In the genomic region with DNA sequence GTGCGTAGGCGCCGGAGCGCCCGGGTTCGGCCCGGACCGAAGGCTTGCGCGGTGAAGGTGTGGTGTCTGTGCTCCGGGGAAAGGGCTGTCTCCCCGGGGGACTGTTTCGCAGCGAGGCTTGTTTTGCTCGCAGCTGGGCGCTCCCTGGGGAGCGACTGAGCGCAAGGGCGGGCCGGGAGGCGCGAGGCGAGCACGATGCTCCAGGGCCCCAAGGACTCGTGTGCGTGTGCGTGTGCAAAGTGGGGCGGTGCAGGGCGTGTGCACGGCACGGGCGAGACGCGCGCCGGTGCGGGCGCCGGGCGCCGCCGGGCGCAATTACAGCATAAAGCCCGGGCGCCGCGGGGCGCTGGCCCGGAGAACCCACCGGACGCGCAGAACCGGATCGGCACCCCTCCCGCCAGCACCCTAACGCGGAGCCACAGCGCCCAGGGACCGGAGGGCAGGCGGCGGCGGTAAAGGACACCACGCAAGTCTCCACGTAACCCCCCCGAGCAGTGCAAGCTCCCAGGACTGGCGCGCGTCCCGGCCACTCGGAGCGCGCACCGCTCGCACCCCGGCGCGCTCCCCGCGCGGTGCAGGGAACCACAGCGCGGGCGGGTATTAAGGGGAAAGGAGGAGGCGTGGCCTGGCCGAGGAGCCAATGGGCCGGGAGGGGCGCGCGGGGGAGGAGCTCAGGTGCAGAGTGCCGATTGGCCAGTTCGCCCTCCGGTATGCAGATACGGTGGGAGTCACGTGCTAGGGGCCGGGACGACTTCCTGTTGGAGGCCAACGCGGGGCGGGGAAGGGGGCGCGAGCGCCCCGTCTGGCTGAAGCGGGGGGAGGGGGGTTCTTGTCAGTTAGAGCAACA, we compare ENCODE assay signal across 8 cellular contexts. TPM values are rescaled to one million over a fixed set of nuclear protein-coding genes. Genes with fewer than 3 reads are reported as not detected.
A peak's percentile ranks its signal among the peaks of the same experiment; 100 is the strongest.
DNase-seq lines count a peak whose midpoint lies in the region; ATAC-seq and TF ChIP-seq lines count a peak whose summit lies in the region.

A gene with protein sequence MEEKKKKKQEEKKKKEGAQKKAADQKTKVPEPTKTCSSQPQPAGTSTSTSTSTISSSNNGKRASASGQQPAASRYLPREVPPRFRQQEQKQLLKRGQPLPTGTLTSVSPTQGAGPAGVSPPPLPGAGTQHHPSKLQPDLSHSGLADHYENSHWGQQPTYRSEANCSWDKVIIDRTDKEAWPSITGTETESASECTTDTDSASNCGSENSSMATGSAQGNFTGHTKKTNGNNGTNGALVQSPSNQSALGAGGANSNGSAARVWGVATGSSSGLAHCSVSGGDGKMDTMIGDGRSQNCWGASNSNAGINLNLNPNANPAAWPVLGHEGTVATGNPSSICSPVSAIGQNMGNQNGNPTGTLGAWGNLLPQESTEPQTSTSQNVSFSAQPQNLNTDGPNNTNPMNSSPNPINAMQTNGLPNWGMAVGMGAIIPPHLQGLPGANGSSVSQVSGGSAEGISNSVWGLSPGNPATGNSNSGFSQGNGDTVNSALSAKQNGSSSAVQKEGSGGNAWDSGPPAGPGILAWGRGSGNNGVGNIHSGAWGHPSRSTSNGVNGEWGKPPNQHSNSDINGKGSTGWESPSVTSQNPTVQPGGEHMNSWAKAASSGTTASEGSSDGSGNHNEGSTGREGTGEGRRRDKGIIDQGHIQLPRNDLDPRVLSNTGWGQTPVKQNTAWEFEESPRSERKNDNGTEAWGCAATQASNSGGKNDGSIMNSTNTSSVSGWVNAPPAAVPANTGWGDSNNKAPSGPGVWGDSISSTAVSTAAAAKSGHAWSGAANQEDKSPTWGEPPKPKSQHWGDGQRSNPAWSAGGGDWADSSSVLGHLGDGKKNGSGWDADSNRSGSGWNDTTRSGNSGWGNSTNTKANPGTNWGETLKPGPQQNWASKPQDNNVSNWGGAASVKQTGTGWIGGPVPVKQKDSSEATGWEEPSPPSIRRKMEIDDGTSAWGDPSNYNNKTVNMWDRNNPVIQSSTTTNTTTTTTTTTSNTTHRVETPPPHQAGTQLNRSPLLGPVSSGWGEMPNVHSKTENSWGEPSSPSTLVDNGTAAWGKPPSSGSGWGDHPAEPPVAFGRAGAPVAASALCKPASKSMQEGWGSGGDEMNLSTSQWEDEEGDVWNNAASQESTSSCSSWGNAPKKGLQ (N-terminal part only) (plus strand): TSS at position 835 of the 847 bp plus-strand sequence. CDS start 45,504 bp downstream, outside the sequence.

- H3K36me3 ChIP-seq in right atrium auricular region (no peaks in the 10 kb centered on the region), psoas muscle (ENCODE audit: insufficient read depth in 1 of 2, low read depth in 1 of 2) (no peaks in the 10 kb centered on the region), urinary bladder (ENCODE audit: insufficient read depth) (no peaks in the 10 kb centered on the region)

- peaks cover 32% of the 10 kb centered on the region for H3K4me1 Mint-ChIP-seq in T-helper 2 cell treated with Interferon-gamma antibody and Interleukin-4, amounts not matched to agents 5 μg/mL and 100 μg/mL, for 36 hours (ENCODE audit: low read depth)

- TF ChIP-seq CTCF in GM13976 (IDR thresholded peaks at IDR 0.05; ENCODE audit: borderline replicate concordance, control extremely low read depth, extremely low read depth, insufficient read depth, missing control alignments) (no peak), right atrium auricular region (IDR thresholded peaks at IDR 0.05) (no peak), psoas muscle (IDR thresholded peaks at IDR 0.05) (peak; percentile 17)

- peaks cover 40% of the 10 kb centered on the region for H3K27me3 Mint-ChIP-seq in T-helper 2 cell treated with Interferon-gamma antibody and Interleukin-4, amounts not matched to agents 5 μg/mL and 100 μg/mL, for 36 hours (ENCODE audit: low read depth)

- peak within 1 kb of the TSS; percentile 84 for H3K27ac Mint-ChIP-seq in T-helper 2 cell treated with Interferon-gamma antibody and Interleukin-4, amounts not matched to agents 5 μg/mL and 100 μg/mL, for 36 hours

- H3K9me3 Mint-ChIP-seq in T-helper 2 cell treated with Interferon-gamma antibody and Interleukin-4, amounts not matched to agents 5 μg/mL and 100 μg/mL, for 36 hours, result no peaks in the 10 kb centered on the region

- H3K4me1 ChIP-seq in right atrium auricular region (peaks cover 0 to 38% of the 10 kb centered on the region in 2 donors), psoas muscle (peaks cover 28% of the 10 kb centered on the region), urinary bladder (ENCODE audit: insufficient read depth) (peaks cover 2% of the 10 kb centered on the region)

- H3K9me3 ChIP-seq in right atrium auricular region (no peaks in the 10 kb centered on the region), psoas muscle (no peaks in the 10 kb centered on the region)

- intact Hi-C loops in psoas muscle (cut with DNase I), result no loop called here

- H3K27ac ChIP-seq in right atrium auricular region, result peak within 1 kb of the TSS; percentile 79 to 83
- peak within 1 kb of the TSS; percentile 84 for H3K27ac ChIP-seq in psoas muscle
- peak within 1 kb of the TSS; percentile 95 for H3K27ac ChIP-seq in urinary bladder (ENCODE audit: low read depth)

- in situ Hi-C loops in GM13976 (cut with MboI; ENCODE audit: low sequenced_read_pairs, unreplicated experiment), result no loop called here

- H3K4me3 ChIP-seq in right atrium auricular region (peak within 1 kb of the TSS; percentile 59 to 90), psoas muscle (peak within 1 kb of the TSS; percentile 89), urinary bladder (ENCODE audit: low read depth, low read length) (peak within 1 kb of the TSS; percentile 99)

- peak within 1 kb of the TSS; percentile 88 for H3K4me3 Mint-ChIP-seq in T-helper 2 cell treated with Interferon-gamma antibody and Interleukin-4, amounts not matched to agents 5 μg/mL and 100 μg/mL, for 36 hours

- DNase-seq in GM13976 (ENCODE audit: low spot score), result peak; percentile 97
- peak; percentile 97 to 98 for DNase-seq in NCI-H187 (lab: John Stamatoyannopoulos, UW)
- peak; percentile 100 for DNase-seq in T-helper 2 cell treated with Interferon-gamma antibody and Interleukin-4, amounts not matched to agents 5 μg/mL and 100 μg/mL, for 36 hours (ENCODE audit: low spot score)
- peak; percentile 90 to 100 (median 100) for DNase-seq in anterior cingulate cortex (lab: John Stamatoyannopoulos, UW)
- DNase-seq in right atrium auricular region (ENCODE audit: low spot score), result peak; percentile 100
- peak; percentile 100 for DNase-seq in psoas muscle

- ATAC-seq in HG02884 (IDR thresholded peaks at IDR 0.05; ENCODE audit: unreplicated experiment) (peak; percentile 64), psoas muscle (peak; percentile 97 to 99 (median 98))

- peaks cover 16% of the 10 kb centered on the region for H3K36me3 Mint-ChIP-seq in T-helper 2 cell treated with Interferon-gamma antibody and Interleukin-4, amounts not matched to agents 5 μg/mL and 100 μg/mL, for 36 hours (ENCODE audit: low read depth)

- WGBS in psoas muscle, 3 donors, result 0 to 1% (median 1%) methylated on average over 71 to 104 of the region's 104 CpGs
- WGBS in urinary bladder, result 1% methylated on average over 104 of the region's 104 CpGs

- H3K27me3 ChIP-seq in right atrium auricular region, result no peaks in the 10 kb centered on the region
- peaks cover 0 to 3% (median 0%) of the 10 kb centered on the region in 3 donors for H3K27me3 ChIP-seq in psoas muscle (ENCODE audit: insufficient read depth in 3 of 3, low read length in 2 of 3)

RNA-seq across cellular contexts. Expression of the gene that starts here (rescaled TPM):
- 10 to 100 TPM in 1 of 2 donors, 1 to 10 TPM in 1; 8.7 to 13.0 TPM for total RNA-seq in right atrium auricular region
- 10 to 100 TPM; 11.4 to 22.4 (median 13.6) TPM for total RNA-seq in psoas muscle
- 1 to 10 TPM; 1.2 to 5.4 (median 1.4) TPM for polyA plus RNA-seq in psoas muscle
- 17.8 TPM for total RNA-seq in urinary bladder
- polyA plus RNA-seq in urinary bladder, result 7.1 TPM

Comparison
In these comparisons a context has a peak if more than half of its experiments do, and no peak if none do; other contexts are left out.
1. Peak in every context shown above with its lines: DNase-seq, ATAC-seq, H3K4me3 ChIP-seq and H3K27ac ChIP-seq.